In the genomic region with DNA sequence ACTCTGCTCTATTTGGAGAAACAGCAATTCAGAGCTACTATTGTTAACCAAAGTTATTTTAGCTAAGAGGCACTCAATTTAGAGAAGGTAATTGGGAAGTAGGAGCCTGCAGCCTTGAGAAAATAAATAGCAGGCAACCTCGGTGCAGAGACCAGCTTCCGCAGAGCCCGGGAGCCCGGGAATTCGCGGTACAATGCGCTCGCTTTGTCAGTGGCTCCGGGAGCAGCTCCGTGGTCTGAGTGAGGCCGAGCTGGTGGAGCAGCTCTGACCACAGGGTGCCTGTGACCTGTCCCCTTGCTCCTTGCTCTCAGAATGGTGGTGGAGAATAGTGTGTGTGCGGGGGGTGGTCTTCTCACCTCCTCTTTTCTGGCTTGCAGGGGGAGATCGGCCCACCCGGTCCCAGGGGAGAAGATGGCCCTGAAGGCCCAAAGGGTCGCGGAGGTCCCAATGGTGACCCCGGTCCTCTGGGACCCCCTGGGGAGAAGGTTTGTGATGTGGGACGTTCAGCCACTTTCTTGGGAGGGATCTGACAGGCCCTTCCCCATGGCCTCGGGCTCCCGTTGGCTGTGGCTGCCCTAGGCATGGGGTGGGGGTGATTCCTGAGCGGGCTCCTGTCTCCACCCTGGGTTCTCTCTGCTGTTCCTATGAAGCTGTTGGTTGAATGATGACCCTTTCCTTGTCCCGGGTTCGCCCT, we compare ENCODE assay signal across 19 cellular contexts.
DNase-seq lines count a peak whose midpoint lies in the region; ATAC-seq and TF ChIP-seq lines count a peak whose summit lies in the region.
"Had no signal": no experiment of that assay in that cellular context is flagged by ENCODE, and none has a peak within 500 bp of the region (broad histone marks: within the 10 kb centered on the region; RNA-seq: fewer than 3 reads in every experiment).

No MANE protein-coding gene starts in this region.

- no peak overlapping the region for H3K9ac ChIP-seq in smooth muscle cell (ENCODE audit: low read depth)

- H3K27me3 Mint-ChIP-seq in GM23338 (ENCODE audit: insufficient read depth, low read depth, poor library complexity): no peaks in the 10 kb centered on the region
- H3K27me3 Mint-ChIP-seq: CD4-positive, alpha-beta T cell had no signal

- H3K4me3 ChIP-seq in GM23338: no peak overlapping the region
- no peak overlapping the region for H3K4me3 ChIP-seq in smooth muscle cell

- no peaks in the 10 kb centered on the region for H4K20me1 ChIP-seq in GM23338 (replicated peaks; ENCODE audit: insufficient read depth)
- peaks cover 100% of the 10 kb centered on the region for H4K20me1 ChIP-seq in smooth muscle cell (ENCODE audit: low read depth)

- ATAC-seq in GM23338 (peak; percentile 44), GM19452 (IDR thresholded peaks at IDR 0.05; ENCODE audit: unreplicated experiment) (no peak)
- no peak for ATAC-seq in activated CD4-positive, CD25-positive, alpha-beta regulatory T cell treated with anti-CD3 and anti-CD28 coated beads, Interleukin-2, amount 50 U/mL, for 24 hours

- no peaks in the 10 kb centered on the region for H3K36me3 Mint-ChIP-seq in GM23338 (ENCODE audit: low read depth)

- no peaks in the 10 kb centered on the region for H3K9me3 ChIP-seq in smooth muscle cell (replicated peaks; ENCODE audit: low read depth)

- no peak overlapping the region for H3K27ac Mint-ChIP-seq in GM23338
- H3K27ac Mint-ChIP-seq: CD4-positive, alpha-beta T cell had no signal

- H3K4me2 ChIP-seq in GM23338 (no peak overlapping the region), smooth muscle cell (no peak overlapping the region)

- H3K9me2 ChIP-seq in GM23338 (ENCODE audit: insufficient read depth): no peaks in the 10 kb centered on the region

- H3K36me3 ChIP-seq in GM23338 (ENCODE audit: insufficient read depth) (no peaks in the 10 kb centered on the region), smooth muscle cell (ENCODE audit: low read depth) (peaks cover 3% of the 10 kb centered on the region)

- CTCF ChIA-PET in RWPE1 (lab: Yijun Ruan, JAX): interaction anchor here (0.6 kb wide), 1 partner anchor 287 kb away, joined by 4 read pairs; no protein-coding TSS in a partner anchor

- WGBS in smooth muscle cell (ENCODE audit: low lambda C conversion rate): 89% methylated on average over 23 of the region's 23 CpGs

- TF ChIP-seq CTCF in GM23338 (conservative IDR thresholded peaks at IDR 0.05; ENCODE audit: low read depth in 2 of 2): no peak
- no peak for TF ChIP-seq CTCF in RWPE1 (conservative IDR thresholded peaks at IDR 0.05; ENCODE audit: low read depth)
- no peak for TF ChIP-seq CTCF in smooth muscle cell (IDR thresholded peaks at IDR 0.05; ENCODE audit: borderline replicate concordance, insufficient read depth, poor library complexity, severe bottlenecking)

- no peaks in the 10 kb centered on the region for H3K79me2 ChIP-seq in GM23338 (replicated peaks; ENCODE audit: insufficient read depth)
- H3K79me2 ChIP-seq in smooth muscle cell (ENCODE audit: low read depth): peaks cover 3% of the 10 kb centered on the region

- no peak overlapping the region for H3K4me3 Mint-ChIP-seq in GM23338
- H3K4me3 Mint-ChIP-seq: CD4-positive, alpha-beta T cell had no signal

- peaks cover 24% of the 10 kb centered on the region for H3K4me1 Mint-ChIP-seq in GM23338

- DNase-seq in GM23338 (ENCODE audit: low spot score) (peak; percentile 15), RWPE1 (ENCODE audit: low spot score) (no peak), iPS-NIHi7 (ENCODE audit: extremely low spot score) (peak; percentile 30), smooth muscle cell (lab: John Stamatoyannopoulos, UW; ENCODE audit: unreplicated experiment) (no peak), NCI-H82 (lab: John Stamatoyannopoulos, UW) (no peak), T1000 (lab: John Stamatoyannopoulos, UW) (no peak)
- DNase-seq: Calu3; CD4-positive, alpha-beta T cell; DMS79; KG1; NCI-H1048; NCI-H1694; NCI-H2107; NCI-H345; NCI-H526 treated with DMSO at 0.1 percent for 48 hours; NK-92 treated with Interleukin-12 subunit alpha and Interleukin-12 subunit beta, amount 100 ng/mL, for 24 hours; SHP77 had no signal

- H3F3A ChIP-seq in GM23338 (replicated peaks; ENCODE audit: low read depth) (no peaks in the 10 kb centered on the region), smooth muscle cell (ENCODE audit: low read depth) (peaks cover 95% of the 10 kb centered on the region)

- H3K27me3 ChIP-seq in GM23338 (ENCODE audit: insufficient read depth) (no peaks in the 10 kb centered on the region), smooth muscle cell (ENCODE audit: low read depth) (no peaks in the 10 kb centered on the region)

- H3K9me3 Mint-ChIP-seq in GM23338: no peaks in the 10 kb centered on the region
- H3K9me3 Mint-ChIP-seq: CD4-positive, alpha-beta T cell had no signal

- H2AFZ ChIP-seq in GM23338 (no peak overlapping the region), smooth muscle cell (ENCODE audit: low read depth) (no peak overlapping the region)

- H3K4me1 ChIP-seq in GM23338 (ENCODE audit: insufficient read depth) (no peaks in the 10 kb centered on the region; the same call in 1 of the 2 replicates), smooth muscle cell (ENCODE audit: low read depth) (no peaks in the 10 kb centered on the region)

- no peak overlapping the region for H3K27ac ChIP-seq in GM23338 (ENCODE audit: low read depth)
- peak overlapping the region; percentile 7 for H3K27ac ChIP-seq in RWPE1
- peak overlapping the region; percentile 68 for H3K27ac ChIP-seq in smooth muscle cell (ENCODE audit: low read depth)

- POLR2A ChIA-PET in RWPE1 (lab: Yijun Ruan, JAX; ENCODE audit: low non-redundant PET): no interaction called here

TF ChIP-seq in GM23338, 12 proteins besides CTCF, POLR2A, EP300 and RAD21:
- no peak for TF ChIP-seq CREB1 (CRISPR knock-in tag; IDR thresholded peaks at IDR 0.05; ENCODE audit: low read depth)
- TF ChIP-seq, protein P1, sequence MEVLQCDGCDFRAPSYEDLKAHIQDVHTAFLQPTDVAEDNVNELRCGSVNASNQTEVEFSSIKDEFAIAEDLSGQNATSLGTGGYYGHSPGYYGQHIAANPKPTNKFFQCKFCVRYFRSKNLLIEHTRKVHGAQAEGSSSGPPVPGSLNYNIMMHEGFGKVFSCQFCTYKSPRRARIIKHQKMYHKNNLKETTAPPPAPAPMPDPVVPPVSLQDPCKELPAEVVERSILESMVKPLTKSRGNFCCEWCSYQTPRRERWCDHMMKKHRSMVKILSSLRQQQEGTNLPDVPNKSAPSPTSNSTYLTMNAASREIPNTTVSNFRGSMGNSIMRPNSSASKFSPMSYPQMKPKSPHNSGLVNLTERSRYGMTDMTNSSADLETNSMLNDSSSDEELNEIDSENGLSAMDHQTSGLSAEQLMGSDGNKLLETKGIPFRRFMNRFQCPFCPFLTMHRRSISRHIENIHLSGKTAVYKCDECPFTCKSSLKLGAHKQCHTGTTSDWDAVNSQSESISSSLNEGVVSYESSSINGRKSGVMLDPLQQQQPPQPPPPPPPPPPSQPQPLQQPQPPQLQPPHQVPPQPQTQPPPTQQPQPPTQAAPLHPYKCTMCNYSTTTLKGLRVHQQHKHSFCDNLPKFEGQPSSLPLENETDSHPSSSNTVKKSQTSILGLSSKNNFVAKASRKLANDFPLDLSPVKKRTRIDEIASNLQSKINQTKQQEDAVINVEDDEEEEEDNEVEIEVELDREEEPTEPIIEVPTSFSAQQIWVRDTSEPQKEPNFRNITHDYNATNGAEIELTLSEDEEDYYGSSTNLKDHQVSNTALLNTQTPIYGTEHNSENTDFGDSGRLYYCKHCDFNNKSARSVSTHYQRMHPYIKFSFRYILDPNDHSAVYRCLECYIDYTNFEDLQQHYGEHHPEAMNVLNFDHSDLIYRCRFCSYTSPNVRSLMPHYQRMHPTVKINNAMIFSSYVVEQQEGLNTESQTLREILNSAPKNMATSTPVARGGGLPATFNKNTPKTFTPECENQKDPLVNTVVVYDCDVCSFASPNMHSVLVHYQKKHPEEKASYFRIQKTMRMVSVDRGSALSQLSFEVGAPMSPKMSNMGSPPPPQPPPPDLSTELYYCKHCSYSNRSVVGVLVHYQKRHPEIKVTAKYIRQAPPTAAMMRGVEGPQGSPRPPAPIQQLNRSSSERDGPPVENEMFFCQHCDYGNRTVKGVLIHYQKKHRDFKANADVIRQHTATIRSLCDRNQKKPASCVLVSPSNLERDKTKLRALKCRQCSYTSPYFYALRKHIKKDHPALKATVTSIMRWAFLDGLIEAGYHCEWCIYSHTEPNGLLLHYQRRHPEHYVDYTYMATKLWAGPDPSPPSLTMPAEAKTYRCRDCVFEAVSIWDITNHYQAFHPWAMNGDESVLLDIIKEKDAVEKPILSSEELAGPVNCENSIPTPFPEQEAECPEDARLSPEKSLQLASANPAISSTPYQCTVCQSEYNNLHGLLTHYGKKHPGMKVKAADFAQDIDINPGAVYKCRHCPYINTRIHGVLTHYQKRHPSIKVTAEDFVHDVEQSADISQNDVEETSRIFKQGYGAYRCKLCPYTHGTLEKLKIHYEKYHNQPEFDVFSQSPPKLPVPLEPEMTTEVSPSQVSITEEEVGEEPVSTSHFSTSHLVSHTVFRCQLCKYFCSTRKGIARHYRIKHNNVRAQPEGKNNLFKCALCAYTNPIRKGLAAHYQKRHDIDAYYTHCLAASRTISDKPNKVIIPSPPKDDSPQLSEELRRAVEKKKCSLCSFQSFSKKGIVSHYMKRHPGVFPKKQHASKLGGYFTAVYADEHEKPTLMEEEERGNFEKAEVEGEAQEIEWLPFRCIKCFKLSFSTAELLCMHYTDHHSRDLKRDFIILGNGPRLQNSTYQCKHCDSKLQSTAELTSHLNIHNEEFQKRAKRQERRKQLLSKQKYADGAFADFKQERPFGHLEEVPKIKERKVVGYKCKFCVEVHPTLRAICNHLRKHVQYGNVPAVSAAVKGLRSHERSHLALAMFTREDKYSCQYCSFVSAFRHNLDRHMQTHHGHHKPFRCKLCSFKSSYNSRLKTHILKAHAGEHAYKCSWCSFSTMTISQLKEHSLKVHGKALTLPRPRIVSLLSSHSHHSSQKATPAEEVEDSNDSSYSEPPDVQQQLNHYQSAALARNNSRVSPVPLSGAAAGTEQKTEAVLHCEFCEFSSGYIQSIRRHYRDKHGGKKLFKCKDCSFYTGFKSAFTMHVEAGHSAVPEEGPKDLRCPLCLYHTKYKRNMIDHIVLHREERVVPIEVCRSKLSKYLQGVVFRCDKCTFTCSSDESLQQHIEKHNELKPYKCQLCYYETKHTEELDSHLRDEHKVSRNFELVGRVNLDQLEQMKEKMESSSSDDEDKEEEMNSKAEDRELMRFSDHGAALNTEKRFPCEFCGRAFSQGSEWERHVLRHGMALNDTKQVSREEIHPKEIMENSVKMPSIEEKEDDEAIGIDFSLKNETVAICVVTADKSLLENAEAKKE (CRISPR knock-in tag; IDR thresholded peaks at IDR 0.05): no peak
- no peak for TF ChIP-seq EZH2 (IDR thresholded peaks at IDR 0.05; ENCODE audit: low read depth, unreplicated experiment)
- no peak for TF ChIP-seq POLR2AphosphoS5 (IDR thresholded peaks at IDR 0.05; ENCODE audit: low read depth)
- TF ChIP-seq ZNF331 (CRISPR knock-in tag; IDR thresholded peaks at IDR 0.05; ENCODE audit: low read depth): no peak
- TF ChIP-seq STAT1 (IDR thresholded peaks at IDR 0.05; ENCODE audit: unreplicated experiment): no peak
- no peak for TF ChIP-seq ZNF114 (CRISPR knock-in tag; IDR thresholded peaks at IDR 0.05)

Comparison
In these comparisons a context has a peak if more than half of its experiments do, and no peak if none do; other contexts are left out.
1. DNase-seq: peak in GM23338 (single experiment) and iPS-NIHi7 (single experiment); none in RWPE1 (single experiment), smooth muscle cell (single experiment), NCI-H82 (single experiment) and T1000 (single experiment).